ENCODE assay signal across 1 cellular context in the genomic region with DNA sequence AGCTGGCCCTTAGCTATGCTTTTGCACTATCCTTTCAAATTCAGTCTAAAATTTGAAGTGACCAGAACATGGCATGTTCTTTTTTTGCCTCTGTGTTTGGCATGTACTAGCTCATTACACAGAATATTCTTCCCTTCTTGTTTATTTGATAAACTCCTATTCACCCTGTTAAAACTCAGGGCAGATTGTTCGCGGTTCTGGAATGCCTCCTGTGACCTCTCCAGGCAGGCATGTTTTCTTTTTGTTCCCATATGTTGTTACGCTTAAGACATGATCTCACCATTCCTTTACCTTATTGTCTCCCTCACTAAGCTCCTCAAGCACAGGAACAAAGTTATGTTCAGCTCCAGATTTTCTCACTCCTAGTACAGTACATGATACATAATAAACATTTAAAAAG.
TF ChIP-seq lines count a peak whose summit lies in the region.

No MANE protein-coding gene starts in this region.

TF ChIP-seq in WTC11, 78 proteins besides CTCF, POLR2A, EP300 and RAD21 (continued from another document):
- TF ChIP-seq, protein P1, sequence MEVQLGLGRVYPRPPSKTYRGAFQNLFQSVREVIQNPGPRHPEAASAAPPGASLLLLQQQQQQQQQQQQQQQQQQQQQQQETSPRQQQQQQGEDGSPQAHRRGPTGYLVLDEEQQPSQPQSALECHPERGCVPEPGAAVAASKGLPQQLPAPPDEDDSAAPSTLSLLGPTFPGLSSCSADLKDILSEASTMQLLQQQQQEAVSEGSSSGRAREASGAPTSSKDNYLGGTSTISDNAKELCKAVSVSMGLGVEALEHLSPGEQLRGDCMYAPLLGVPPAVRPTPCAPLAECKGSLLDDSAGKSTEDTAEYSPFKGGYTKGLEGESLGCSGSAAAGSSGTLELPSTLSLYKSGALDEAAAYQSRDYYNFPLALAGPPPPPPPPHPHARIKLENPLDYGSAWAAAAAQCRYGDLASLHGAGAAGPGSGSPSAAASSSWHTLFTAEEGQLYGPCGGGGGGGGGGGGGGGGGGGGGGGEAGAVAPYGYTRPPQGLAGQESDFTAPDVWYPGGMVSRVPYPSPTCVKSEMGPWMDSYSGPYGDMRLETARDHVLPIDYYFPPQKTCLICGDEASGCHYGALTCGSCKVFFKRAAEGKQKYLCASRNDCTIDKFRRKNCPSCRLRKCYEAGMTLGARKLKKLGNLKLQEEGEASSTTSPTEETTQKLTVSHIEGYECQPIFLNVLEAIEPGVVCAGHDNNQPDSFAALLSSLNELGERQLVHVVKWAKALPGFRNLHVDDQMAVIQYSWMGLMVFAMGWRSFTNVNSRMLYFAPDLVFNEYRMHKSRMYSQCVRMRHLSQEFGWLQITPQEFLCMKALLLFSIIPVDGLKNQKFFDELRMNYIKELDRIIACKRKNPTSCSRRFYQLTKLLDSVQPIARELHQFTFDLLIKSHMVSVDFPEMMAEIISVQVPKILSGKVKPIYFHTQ (CRISPR knock-in tag; IDR thresholded peaks at IDR 0.05), result no peak
- TF ChIP-seq NFYB (CRISPR knock-in tag; conservative IDR thresholded peaks at IDR 0.05; ENCODE audit: low read depth) (no peak), ZNF423 (CRISPR knock-in tag; IDR thresholded peaks at IDR 0.05) (no peak), EMX1 (CRISPR knock-in tag; IDR thresholded peaks at IDR 0.05) (no peak), ETV6 (CRISPR knock-in tag; IDR thresholded peaks at IDR 0.05) (no peak), ZNF416 (CRISPR knock-in tag; IDR thresholded peaks at IDR 0.05) (no peak), GRHL2 (CRISPR knock-in tag; IDR thresholded peaks at IDR 0.05; ENCODE audit: insufficient replicate concordance, severe bottlenecking) (no peak), FOXK1 (CRISPR knock-in tag; IDR thresholded peaks at IDR 0.05) (no peak), SMAD4 (CRISPR knock-in tag; IDR thresholded peaks at IDR 0.05) (no peak), ZNF317 (CRISPR knock-in tag; IDR thresholded peaks at IDR 0.05; ENCODE audit: borderline replicate concordance, low read depth) (no peak), SMAD3 (CRISPR knock-in tag; IDR thresholded peaks at IDR 0.05; ENCODE audit: borderline replicate concordance) (no peak), ZBTB21 (CRISPR knock-in tag; IDR thresholded peaks at IDR 0.05; ENCODE audit: borderline replicate concordance) (no peak)
- TF ChIP-seq, protein P2, sequence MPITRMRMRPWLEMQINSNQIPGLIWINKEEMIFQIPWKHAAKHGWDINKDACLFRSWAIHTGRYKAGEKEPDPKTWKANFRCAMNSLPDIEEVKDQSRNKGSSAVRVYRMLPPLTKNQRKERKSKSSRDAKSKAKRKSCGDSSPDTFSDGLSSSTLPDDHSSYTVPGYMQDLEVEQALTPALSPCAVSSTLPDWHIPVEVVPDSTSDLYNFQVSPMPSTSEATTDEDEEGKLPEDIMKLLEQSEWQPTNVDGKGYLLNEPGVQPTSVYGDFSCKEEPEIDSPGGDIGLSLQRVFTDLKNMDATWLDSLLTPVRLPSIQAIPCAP (CRISPR knock-in tag; IDR thresholded peaks at IDR 0.05), result no peak
